Comparison of ENCODE assay signal across 25 cellular contexts in the genomic region with DNA sequence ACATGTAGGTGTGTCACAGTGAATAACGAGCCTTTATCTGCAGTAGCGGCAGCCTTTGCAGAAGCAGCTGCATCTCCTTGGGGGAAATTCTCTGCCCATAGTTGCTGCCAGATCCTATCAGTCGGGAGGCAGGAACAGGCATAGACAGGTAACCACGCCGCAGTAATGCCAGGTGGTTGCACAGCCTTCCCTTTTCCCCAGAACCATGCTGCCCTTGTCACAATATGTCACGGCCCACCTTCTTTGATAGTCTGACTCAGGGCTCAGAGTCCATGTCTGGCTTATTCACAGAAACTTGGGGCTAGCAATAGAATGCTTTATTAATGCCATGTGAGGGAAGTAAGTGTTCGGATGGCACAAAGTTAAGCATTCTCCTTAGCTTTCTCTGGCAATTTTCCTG.
"Had no signal": no experiment of that assay in that cellular context is flagged by ENCODE, and none has a peak within 500 bp of the region (broad histone marks: within the 10 kb centered on the region; RNA-seq: fewer than 3 reads in every experiment).

No MANE protein-coding gene starts in this region.

- H3K36me3 ChIP-seq: breast epithelium, SJSA1 had no signal

- ATAC-seq: activated CD8-positive, alpha-beta memory T cell treated with anti-CD3 and anti-CD28 coated beads, Interleukin-2, amount 10 ng/mL, durations not matched to agents 7 days and 5 days; K562; SK-N-SH treated with all-trans-retinoic acid at 6 μM for 48 hours; WTC11 had no signal

- H3K4me1 ChIP-seq: breast epithelium, SJSA1 had no signal

- H3K4me3 Mint-ChIP-seq: activated CD4-positive, alpha-beta T cell treated with anti-CD3 and anti-CD28 coated beads, Interleukin-2, amount 10 ng/mL, durations not matched to agents 24 days and 14 days; activated CD8-positive, alpha-beta memory T cell treated with anti-CD3 and anti-CD28 coated beads, Interleukin-2, amount 10 ng/mL, durations not matched to agents 7 days and 5 days; activated naive CD4-positive, alpha-beta T cell treated with anti-CD3 and anti-CD28 coated beads, Interleukin-2, amount 50 U/mL, for 24 hours; activated T-cell treated with anti-CD3 and anti-CD28 coated beads, Interleukin-2, amount 50 U/mL, for 24 hours; activated T-helper 1 cell treated with anti-CD3 and anti-CD28 coated beads, Interleukin-12 subunit alpha, Interleukin-12 subunit beta, Interleukin-2, Interleukin-4 antibody, amounts not matched to agents 30 ng/mL and 10 ng/mL and 1 ng/mL, durations not matched to agents 14 hours and 24 hours and 36 hours; T-helper 1 cell treated with Interleukin-12 subunit alpha and Interleukin-12 subunit beta and Interleukin-4 antibody, amounts not matched to agents 30 μg/mL and 1 μg/mL, for 36 hours; WTC11 had no signal

- H3K9me3 ChIP-seq: breast epithelium, SJSA1 had no signal

- H3K27ac Mint-ChIP-seq: activated CD4-positive, alpha-beta T cell treated with anti-CD3 and anti-CD28 coated beads, Interleukin-2, amount 10 ng/mL, durations not matched to agents 24 days and 14 days; activated CD8-positive, alpha-beta memory T cell treated with anti-CD3 and anti-CD28 coated beads, Interleukin-2, amount 10 ng/mL, durations not matched to agents 7 days and 5 days; activated naive CD4-positive, alpha-beta T cell treated with anti-CD3 and anti-CD28 coated beads, Interleukin-2, amount 50 U/mL, for 24 hours; activated T-cell treated with anti-CD3 and anti-CD28 coated beads, Interleukin-2, amount 50 U/mL, for 24 hours; activated T-helper 1 cell treated with anti-CD3 and anti-CD28 coated beads, Interleukin-12 subunit alpha, Interleukin-12 subunit beta, Interleukin-2, Interleukin-4 antibody, amounts not matched to agents 30 ng/mL and 10 ng/mL and 1 ng/mL, durations not matched to agents 14 hours and 24 hours and 36 hours; T-helper 1 cell treated with Interleukin-12 subunit alpha and Interleukin-12 subunit beta and Interleukin-4 antibody, amounts not matched to agents 30 μg/mL and 1 μg/mL, for 36 hours; WTC11 had no signal

- H3K36me3 Mint-ChIP-seq: activated CD8-positive, alpha-beta memory T cell treated with anti-CD3 and anti-CD28 coated beads, Interleukin-2, amount 10 ng/mL, durations not matched to agents 7 days and 5 days; activated naive CD4-positive, alpha-beta T cell treated with anti-CD3 and anti-CD28 coated beads, Interleukin-2, amount 50 U/mL, for 24 hours; WTC11 had no signal

- H3K27ac ChIP-seq: breast epithelium, SJSA1 had no signal

- DNase-seq: activated CD4-positive, alpha-beta T cell treated with anti-CD3 and anti-CD28 coated beads, Interleukin-2, amount 10 ng/mL, durations not matched to agents 24 days and 14 days; activated CD4-positive, alpha-beta T cell treated with anti-CD3 and anti-CD28 coated beads, Interleukin-2, amount 50 U/mL, for 48 hours; activated CD4-positive, CD25-positive, alpha-beta regulatory T cell treated with anti-CD3 and anti-CD28 coated beads, Interleukin-2, amount 50 U/mL, for 72 hours; activated CD8-positive, alpha-beta memory T cell treated with anti-CD3 and anti-CD28 coated beads, Interleukin-2, amount 10 ng/mL, durations not matched to agents 7 days and 5 days; activated effector memory CD4-positive, alpha-beta T cell treated with Interleukin-2 at 50 U/mL for 16 hours; activated naive CD4-positive, alpha-beta T cell; activated T-cell treated with anti-CD3 and anti-CD28 coated beads, Interleukin-2, amount 50 U/mL, for 24 hours; aorta; Karpas-422; NCI-H1048; NCI-H1930; NCI-H2171 treated with DMSO at 0.1 percent for 48 hours; NCI-H226; NCI-H526; NCI-H774; SHP77; SW 1271 had no signal

- H3K9me3 Mint-ChIP-seq: activated CD4-positive, alpha-beta T cell treated with anti-CD3 and anti-CD28 coated beads, Interleukin-2, amount 10 ng/mL, durations not matched to agents 24 days and 14 days; activated naive CD4-positive, alpha-beta T cell treated with anti-CD3 and anti-CD28 coated beads, Interleukin-2, amount 50 U/mL, for 24 hours; activated T-cell treated with anti-CD3 and anti-CD28 coated beads, Interleukin-2, amount 50 U/mL, for 24 hours; activated T-helper 1 cell treated with anti-CD3 and anti-CD28 coated beads, Interleukin-12 subunit alpha, Interleukin-12 subunit beta, Interleukin-2, Interleukin-4 antibody, amounts not matched to agents 30 ng/mL and 10 ng/mL and 1 ng/mL, durations not matched to agents 14 hours and 24 hours and 36 hours; T-helper 1 cell treated with Interleukin-12 subunit alpha and Interleukin-12 subunit beta and Interleukin-4 antibody, amounts not matched to agents 30 μg/mL and 1 μg/mL, for 36 hours; WTC11 had no signal

- H3K4me3 ChIP-seq: breast epithelium, K562, SJSA1 had no signal

- H3K27me3 ChIP-seq: breast epithelium, SJSA1 had no signal

- H3K4me1 Mint-ChIP-seq: activated CD4-positive, alpha-beta T cell treated with anti-CD3 and anti-CD28 coated beads, Interleukin-2, amount 10 ng/mL, durations not matched to agents 24 days and 14 days; activated CD8-positive, alpha-beta memory T cell treated with anti-CD3 and anti-CD28 coated beads, Interleukin-2, amount 10 ng/mL, durations not matched to agents 7 days and 5 days; activated naive CD4-positive, alpha-beta T cell treated with anti-CD3 and anti-CD28 coated beads, Interleukin-2, amount 50 U/mL, for 24 hours had no signal
